In the genomic region with DNA sequence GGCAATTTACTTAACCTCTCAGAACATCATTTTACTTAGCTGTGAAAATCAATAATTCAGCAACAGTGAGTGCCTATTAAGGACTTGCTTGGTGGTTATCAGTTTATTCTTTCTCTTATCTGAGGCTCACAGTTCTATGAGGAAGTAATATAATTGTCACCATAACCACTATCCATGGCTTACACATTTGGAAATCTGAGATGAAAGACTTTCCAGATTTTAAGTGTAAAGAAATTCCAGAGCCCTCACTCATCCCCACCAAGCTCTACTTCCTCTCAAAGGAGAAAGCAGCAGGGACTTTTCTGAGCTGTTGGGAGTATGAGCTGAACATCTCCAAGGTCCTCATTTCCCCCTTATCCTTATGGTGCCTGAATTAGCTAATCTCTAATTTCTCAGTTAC, we compare ENCODE assay signal across 21 cellular contexts.
DNase-seq lines count a peak whose midpoint lies in the region; FAIRE-seq and TF ChIP-seq lines count a peak whose summit lies in the region.
"Had no signal": no experiment of that assay in that cellular context is flagged by ENCODE, and none has a peak within 500 bp of the region (broad histone marks: within the 10 kb centered on the region; RNA-seq: fewer than 3 reads in every experiment).

No MANE protein-coding gene starts in this region.

- no peak for TF ChIP-seq CTCF in bronchial epithelial cell (IDR thresholded peaks at IDR 0.05; ENCODE audit: insufficient read depth, low read length, severe bottlenecking)

- no peaks in the 10 kb centered on the region for H3K9me3 ChIP-seq in Karpas-422 (ENCODE audit: low read length)
- H3K9me3 ChIP-seq: HAP-1, vagina had no signal

- no peaks in the 10 kb centered on the region for H3K27me3 ChIP-seq in bronchial epithelial cell (ENCODE audit: control insufficient read depth, insufficient read depth, low read length)
- H3K27me3 ChIP-seq in Karpas-422 (ENCODE audit: low read length) = no peaks in the 10 kb centered on the region
- H3K27me3 ChIP-seq: heart left ventricle, vagina had no signal

- no peaks in the 10 kb centered on the region for H3K9me2 ChIP-seq in Karpas-422 (replicated peaks; ENCODE audit: insufficient read depth, low read length)

- peak; percentile 9 for FAIRE-seq in HTR-8/SVneo (lab: Jason Lieb, UNC)
- FAIRE-seq in bronchial epithelial cell (lab: Jason Lieb, UNC) = no peak
- no peak for FAIRE-seq in frontal cortex (lab: Jason Lieb, UNC)
- FAIRE-seq: colon, endometrium, keratinocyte had no signal

- no peaks in the 10 kb centered on the region for H3K4me1 ChIP-seq in Karpas-422 (ENCODE audit: low read length)
- H3K4me1 ChIP-seq: HAP-1, vagina had no signal

- no peak overlapping the region for H2AFZ ChIP-seq in Karpas-422 (ENCODE audit: low read length)

- H3K79me2 ChIP-seq in Karpas-422 (ENCODE audit: low read length) = no peaks in the 10 kb centered on the region

- no peak overlapping the region for H3K4me2 ChIP-seq in Karpas-422 (ENCODE audit: low read depth, low read length, poor library complexity, severe bottlenecking)

- H3K36me3 ChIP-seq in bronchial epithelial cell (ENCODE audit: control insufficient read depth, insufficient read depth, low read length) (no peaks in the 10 kb centered on the region), Karpas-422 (ENCODE audit: insufficient read depth, low read length) (no peaks in the 10 kb centered on the region)
- H3K36me3 ChIP-seq: HAP-1, heart left ventricle, vagina had no signal

- no peak overlapping the region for H3K27ac ChIP-seq in Karpas-422 (ENCODE audit: low read length)
- H3K27ac ChIP-seq: heart left ventricle, skin epidermis, vagina had no signal

- peak; percentile 50 for DNase-seq in Daoy (ENCODE audit: low read depth)
- DNase-seq in HTR-8/SVneo (ENCODE audit: insufficient read length, low spot score) = peak; percentile 46
- DNase-seq in bronchial epithelial cell (ENCODE audit: low read depth) = peak; percentile 35
- DNase-seq in glomerular visceral epithelial cell (ENCODE audit: extremely low spot score) = peak; percentile 42
- no peak for DNase-seq in frontal cortex (ENCODE audit: low spot score in 2 of 2)
- DNase-seq in GM19238 (ENCODE audit: insufficient read length, low spot score) = no peak
- no peak for DNase-seq in Karpas-422
- DNase-seq in SHP77 (lab: John Stamatoyannopoulos, UW) = no peak
- DNase-seq: activated CD4-positive, alpha-beta T cell treated with anti-CD3 and anti-CD28 coated beads for 1 hour; DMS79 treated with DMSO at 0.1 percent for 48 hours; heart left ventricle; naive thymus-derived CD4-positive, alpha-beta T cell; NCI-H1417 treated with DMSO at 0.1 percent for 48 hours; stimulated activated CD4-positive, alpha-beta T cell treated with anti-CD3 and anti-CD28 coated beads, Interleukin-4, amount 100 ng/mL, for 4 hours; T-helper 9 cell had no signal

- H3K4me3 ChIP-seq in bronchial epithelial cell (ENCODE audit: low read depth, low read length) = no peak overlapping the region
- no peak overlapping the region for H3K4me3 ChIP-seq in Karpas-422 (ENCODE audit: low read length)
- H3K4me3 ChIP-seq: HAP-1, heart left ventricle, skin epidermis, vagina had no signal

- H3K9ac ChIP-seq in Karpas-422 (ENCODE audit: low read length) = no peak overlapping the region

- no peaks in the 10 kb centered on the region for H4K20me1 ChIP-seq in Karpas-422 (ENCODE audit: insufficient read depth, low read depth, low read length)

Comparison
In these comparisons a context has a peak if more than half of its experiments do, and no peak if none do; other contexts are left out.
1. DNase-seq: peak in Daoy (single experiment), HTR-8/SVneo (single experiment), bronchial epithelial cell (single experiment) and glomerular visceral epithelial cell (single experiment); none in frontal cortex (0 of 2), GM19238 (single experiment), Karpas-422 (single experiment) and SHP77 (0 of 2).